In genomic region chr1:116710326-116711060, GRCh38 we compare ENCODE assay signal across 15 cellular contexts. TPM values are rescaled to one million over a fixed set of nuclear protein-coding genes. Genes with fewer than 3 reads are reported as not detected.
DNase-seq lines count a peak whose midpoint lies in the region; ATAC-seq lines count a peak whose summit lies in the region.
"Had no signal": no experiment of that assay in that cellular context is flagged by ENCODE, and none has a peak within 500 bp of the region (broad histone marks: within the 10 kb centered on the region; RNA-seq: fewer than 3 reads in every experiment).

No MANE protein-coding gene starts in this region.

- H3K27ac ChIP-seq in caudate nucleus (ENCODE audit: low read depth, low read length), result peak overlapping the region; percentile 19
- H3K27ac ChIP-seq: adrenal gland, ovary had no signal

- peak; percentile 75 for DNase-seq in DMS79 (lab: John Stamatoyannopoulos, UW)
- DNase-seq in NCI-H2196 (lab: John Stamatoyannopoulos, UW; ENCODE audit: unreplicated experiment), result peak; percentile 39
- DNase-seq in caudate nucleus (lab: John Stamatoyannopoulos, UW), result peak in 5 of 61 donors; percentile 8 to 39 (median 18)
- DNase-seq in myocyte (ENCODE audit: low read depth), result peak; percentile 93
- no peak for DNase-seq in AG08396 (ENCODE audit: low spot score)
- no peak for DNase-seq in HCEC 1CT
- no peak for DNase-seq in stimulated activated CD4-positive, alpha-beta T cell treated with anti-CD3 and anti-CD28 coated beads, Interleukin-2, amount 100 ng/mL, for 24 hours
- DNase-seq: GF-D8, heart left ventricle, KG1, ovary had no signal

- no peak for ATAC-seq in GM21529 (IDR thresholded peaks at IDR 0.05; ENCODE audit: unreplicated experiment)

RNA-seq across cellular contexts. Expression of gene IGSF3, which starts 43.0 kb away (rescaled TPM):
- total RNA-seq in myocyte, result 3.8 and 4.2 TPM in 2 replicates
- 2.7 TPM for polyA plus RNA-seq in myocyte (2012)

RNA-seq across cellular contexts. Expression of gene CD2, which starts 43.7 kb away (rescaled TPM):
- not detected in 2 replicates for total RNA-seq in myocyte
- not detected for polyA plus RNA-seq in myocyte (2012)
- total RNA-seq: lung microvascular endothelial cell had no signal
- polyA plus RNA-seq: BJ had no signal

Comparison
In these comparisons a context has a peak if more than half of its experiments do, and no peak if none do; other contexts are left out.
1. DNase-seq: peak in DMS79 (single experiment), NCI-H2196 (single experiment) and myocyte (single experiment); none in AG08396 (single experiment), HCEC 1CT (single experiment) and stimulated activated CD4-positive, alpha-beta T cell treated with anti-CD3 and anti-CD28 coated beads, Interleukin-2, amount 100 ng/mL, for 24 hours (0 of 2).